In genomic region chr19:12983091-12983490, GRCh38 we compare ENCODE assay signal across 8 cellular contexts. TPM values are rescaled to one million over a fixed set of nuclear protein-coding genes. Genes with fewer than 3 reads are reported as not detected.
DNase-seq lines count a peak whose midpoint lies in the region; TF ChIP-seq lines count a peak whose summit lies in the region.
"Had no signal": no experiment of that assay in that cellular context is flagged by ENCODE, and none has a peak within 500 bp of the region (broad histone marks: within the 10 kb centered on the region; RNA-seq: fewer than 3 reads in every experiment).

No MANE protein-coding gene starts in this region.

- peak; percentile 26 for DNase-seq in DMS53 (lab: John Stamatoyannopoulos, UW)
- no peak for DNase-seq in DMS53 treated with DMSO at 0.1 percent for 48 hours (lab: John Stamatoyannopoulos, UW; ENCODE audit: unreplicated experiment)
- DNase-seq in epithelial cell of proximal tubule (ENCODE audit: low read depth), result no peak
- no peak for DNase-seq in substantia nigra (lab: John Stamatoyannopoulos, UW)
- no peak for DNase-seq in NCI-H446 treated with DMSO at 0.1 percent for 48 hours (lab: John Stamatoyannopoulos, UW)
- no peak for DNase-seq in activated CD4-positive, alpha-beta T cell treated with anti-CD3 and anti-CD28 coated beads for 1 hour
- DNase-seq: SIG-M5 had no signal

- no peak for TF ChIP-seq CTCF in epithelial cell of proximal tubule (conservative IDR thresholded peaks at IDR 0.05; ENCODE audit: low read depth, low read length)

- peak overlapping the region; percentile 40 for H3K4me3 ChIP-seq in epithelial cell of proximal tubule (ENCODE audit: low read depth, low read length)

- H3K27ac ChIP-seq in substantia nigra (ENCODE audit: low read depth, low read length, poor library complexity, severe bottlenecking), result peak overlapping the region; percentile 94

RNA-seq across cellular contexts. Expression of gene NFIX, which starts 12.2 kb away (rescaled TPM):
- 1.7 TPM in 1 of 2 replicates, not detected in the other for total RNA-seq in epithelial cell of proximal tubule

RNA-seq across cellular contexts. Expression of gene DAND5, which starts 13.7 kb away (rescaled TPM):
- 0.06 and 0.07 TPM in 2 replicates for total RNA-seq in epithelial cell of proximal tubule
- total RNA-seq: esophagus mucosa had no signal

RNA-seq across cellular contexts. Expression of gene GADD45GIP1, which starts 26.1 kb away (rescaled TPM):
- total RNA-seq in epithelial cell of proximal tubule, result 87.2 and 105 TPM in 2 replicates

RNA-seq across cellular contexts. Expression of gene RAD23A, which starts 37.4 kb away (rescaled TPM):
- 108 and 129 TPM in 2 replicates for total RNA-seq in epithelial cell of proximal tubule

RNA-seq across cellular contexts. Expression of gene CALR, which starts 44.7 kb away (rescaled TPM):
- 1,613 and 1,812 TPM in 2 replicates for total RNA-seq in epithelial cell of proximal tubule
